Comparison of ENCODE assay signal across 12 cellular contexts in genomic region chr2:239444626-239445625, GRCh38. TPM values are rescaled to one million over a fixed set of nuclear protein-coding genes. Genes with fewer than 3 reads are reported as not detected.
A peak's percentile ranks its signal among the peaks of the same experiment; 100 is the strongest.
DNase-seq lines count a peak whose midpoint lies in the region; ATAC-seq and TF ChIP-seq lines count a peak whose summit lies in the region.
"Had no signal": no experiment of that assay in that cellular context is flagged by ENCODE, and none has a peak within 500 bp of the region (broad histone marks: within the 10 kb centered on the region; RNA-seq: fewer than 3 reads in every experiment).

No MANE protein-coding gene starts in this region.

- BruUV-seq in Calu3 (replicated peaks; lab: Mats Ljungman, UMichigan): no TSS peak

- no peak overlapping the region for H3K27ac Mint-ChIP-seq in Calu3 (ENCODE audit: unreplicated experiment)
- H3K27ac Mint-ChIP-seq: activated naive CD4-positive, alpha-beta T cell treated with anti-CD3 and anti-CD28 coated beads for 36 hours; T-helper 2 cell treated with Interferon-gamma antibody and Interleukin-4, amounts not matched to agents 5 μg/mL and 100 μg/mL, for 36 hours had no signal

- CTCF ChIA-PET in Calu3 (lab: Charles Lee): no interaction called here

- intact Hi-C loops in Calu3 (cut with micrococcal nuclease; ENCODE audit: unreplicated experiment): no loop called here
- intact Hi-C loops in thyroid gland (cut with DNase I): no loop called here

- H3K36me3 Mint-ChIP-seq in Calu3 (ENCODE audit: insufficient read depth, unreplicated experiment): no peaks in the 10 kb centered on the region

- H3K27ac ChIP-seq in esophagus (ENCODE audit: low read depth in 2 of 2, low read length in 1 of 2) (peak overlapping the region; percentile 85 to 94), thyroid gland (no peak overlapping the region)

- no peaks in the 10 kb centered on the region for H3K9me3 ChIP-seq in esophagus (ENCODE audit: control insufficient read depth in 2 of 2, insufficient read depth in 1 of 2, low read depth in 1 of 2, low read length in 1 of 2)
- no peaks in the 10 kb centered on the region for H3K9me3 ChIP-seq in thyroid gland

- WGBS in esophagus, 2 donors: 33 to 40% methylated on average over 20 of the region's 20 CpGs
- 76 to 79% methylated on average over 20 of the region's 20 CpGs for WGBS in thyroid gland, 2 donors

- H3K9me3 Mint-ChIP-seq in Calu3 (ENCODE audit: low read depth, unreplicated experiment): peaks cover 3% of the 10 kb centered on the region
- H3K9me3 Mint-ChIP-seq: activated naive CD4-positive, alpha-beta T cell treated with anti-CD3 and anti-CD28 coated beads for 36 hours; T-helper 2 cell treated with Interferon-gamma antibody and Interleukin-4, amounts not matched to agents 5 μg/mL and 100 μg/mL, for 36 hours had no signal

- H3K4me1 Mint-ChIP-seq in Calu3 (ENCODE audit: low read depth, unreplicated experiment): peaks cover 17% of the 10 kb centered on the region

- H3K27me3 ChIP-seq in esophagus (ENCODE audit: control insufficient read depth in 1 of 2, insufficient read depth in 2 of 2, low read length in 2 of 2) (no peaks in the 10 kb centered on the region), thyroid gland (no peaks in the 10 kb centered on the region)

- TF ChIP-seq CTCF in Calu3 (IDR thresholded peaks at IDR 0.05; ENCODE audit: unreplicated experiment) (no peak), thyroid gland (IDR thresholded peaks at IDR 0.05) (no peak)

- no peak overlapping the region for H3K4me3 Mint-ChIP-seq in Calu3 (ENCODE audit: low read depth, unreplicated experiment)
- H3K4me3 Mint-ChIP-seq: activated naive CD4-positive, alpha-beta T cell treated with anti-CD3 and anti-CD28 coated beads for 36 hours; T-helper 2 cell treated with Interferon-gamma antibody and Interleukin-4, amounts not matched to agents 5 μg/mL and 100 μg/mL, for 36 hours had no signal

- H3K4me1 ChIP-seq in esophagus (ENCODE audit: control insufficient read depth in 2 of 2, insufficient read depth in 2 of 2, low read length in 1 of 2) (peaks cover 14 to 17% of the 10 kb centered on the region in 2 donors), thyroid gland (peaks cover 0 to 9% of the 10 kb centered on the region in 2 donors)

- H3K4me3 ChIP-seq in esophagus (ENCODE audit: low read depth in 1 of 2, low read length in 2 of 2): no peak overlapping the region
- no peak overlapping the region for H3K4me3 ChIP-seq in thyroid gland (replicated peaks in 1 of 3)

- H3K36me3 ChIP-seq in esophagus (ENCODE audit: control insufficient read depth in 2 of 2, insufficient read depth in 2 of 2, low read length in 1 of 2): no peaks in the 10 kb centered on the region
- H3K36me3 ChIP-seq in thyroid gland: no peaks in the 10 kb centered on the region

- ATAC-seq in GM19463 (IDR thresholded peaks at IDR 0.05; ENCODE audit: unreplicated experiment): no peak

- no peak for TF ChIP-seq POLR2A in thyroid gland (IDR thresholded peaks at IDR 0.05)

- DNase-seq in Calu3 (peak; percentile 62), NCI-H526 treated with DMSO at 0.1 percent for 48 hours (lab: John Stamatoyannopoulos, UW) (peak; percentile 96), occipital lobe (lab: John Stamatoyannopoulos, UW) (peak; percentile 65), kidney glomerular epithelial cell (lab: John Stamatoyannopoulos, UW) (no peak), thyroid gland (no peak)
- DNase-seq in activated CD8-positive, alpha-beta memory T cell treated with anti-CD3 and anti-CD28 coated beads, Interleukin-2, amount 50 U/mL, for 48 hours: no peak
- DNase-seq: activated naive CD4-positive, alpha-beta T cell treated with anti-CD3 and anti-CD28 coated beads for 36 hours; DND-41; NCI-H1694 treated with DMSO at 0.1 percent for 48 hours had no signal

- H3K27me3 Mint-ChIP-seq in Calu3 (ENCODE audit: unreplicated experiment): peaks cover 45% of the 10 kb centered on the region

RNA-seq across cellular contexts. Expression of gene HDAC4, which starts 44.1 kb away (rescaled TPM):
- total RNA-seq in Calu3 (2022) (30.5 and 39.6 TPM in 2 replicates), occipital lobe (30.9 TPM), thyroid gland (10 to 100 TPM; 12.9 to 91.6 (median 39.8) TPM)
- polyA plus RNA-seq in esophagus: 10 to 100 TPM in 1 of 2 donors, 1 to 10 TPM in 1; 5.9 to 10.2 TPM

Comparison
In these comparisons a context has a peak if more than half of its experiments do, and no peak if none do; other contexts are left out.
1. DNase-seq: peak in Calu3 (single experiment), NCI-H526 treated with DMSO at 0.1 percent for 48 hours (single experiment) and occipital lobe (single experiment); none in kidney glomerular epithelial cell (single experiment), activated CD8-positive, alpha-beta memory T cell treated with anti-CD3 and anti-CD28 coated beads, Interleukin-2, amount 50 U/mL, for 48 hours (single experiment) and thyroid gland (0 of 2).
2. H3K27ac ChIP-seq: peak in esophagus (2 of 2); none in thyroid gland (0 of 3).